1 cellular context compared by ENCODE assay signal in genomic region chr7:7861211-7861633, GRCh38.
TF ChIP-seq lines count a peak whose summit lies in the region.

No MANE protein-coding gene starts in this region.

TF ChIP-seq in K562, 482 proteins besides CTCF, POLR2A, EP300 and RAD21 (continued from another document):
- TF ChIP-seq, protein P1, sequence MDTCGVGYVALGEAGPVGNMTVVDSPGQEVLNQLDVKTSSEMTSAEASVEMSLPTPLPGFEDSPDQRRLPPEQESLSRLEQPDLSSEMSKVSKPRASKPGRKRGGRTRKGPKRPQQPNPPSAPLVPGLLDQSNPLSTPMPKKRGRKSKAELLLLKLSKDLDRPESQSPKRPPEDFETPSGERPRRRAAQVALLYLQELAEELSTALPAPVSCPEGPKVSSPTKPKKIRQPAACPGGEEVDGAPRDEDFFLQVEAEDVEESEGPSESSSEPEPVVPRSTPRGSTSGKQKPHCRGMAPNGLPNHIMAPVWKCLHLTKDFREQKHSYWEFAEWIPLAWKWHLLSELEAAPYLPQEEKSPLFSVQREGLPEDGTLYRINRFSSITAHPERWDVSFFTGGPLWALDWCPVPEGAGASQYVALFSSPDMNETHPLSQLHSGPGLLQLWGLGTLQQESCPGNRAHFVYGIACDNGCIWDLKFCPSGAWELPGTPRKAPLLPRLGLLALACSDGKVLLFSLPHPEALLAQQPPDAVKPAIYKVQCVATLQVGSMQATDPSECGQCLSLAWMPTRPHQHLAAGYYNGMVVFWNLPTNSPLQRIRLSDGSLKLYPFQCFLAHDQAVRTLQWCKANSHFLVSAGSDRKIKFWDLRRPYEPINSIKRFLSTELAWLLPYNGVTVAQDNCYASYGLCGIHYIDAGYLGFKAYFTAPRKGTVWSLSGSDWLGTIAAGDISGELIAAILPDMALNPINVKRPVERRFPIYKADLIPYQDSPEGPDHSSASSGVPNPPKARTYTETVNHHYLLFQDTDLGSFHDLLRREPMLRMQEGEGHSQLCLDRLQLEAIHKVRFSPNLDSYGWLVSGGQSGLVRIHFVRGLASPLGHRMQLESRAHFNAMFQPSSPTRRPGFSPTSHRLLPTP (IDR thresholded peaks at IDR 0.05; ENCODE audit: borderline replicate concordance, extremely low read depth, insufficient read length), result no peak
- TF ChIP-seq SMAD1 (IDR thresholded peaks at IDR 0.05; ENCODE audit: low read depth, low read length, partially characterized antibody) (no peak), FOXA3 (CRISPR knock-in tag; conservative IDR thresholded peaks at IDR 0.05 in 1 of 2, IDR thresholded peaks at IDR 0.05 in 1 of 2) (peak; percentile 59 to 73; a peak in 3 of 4 replicates), ARHGAP35 (IDR thresholded peaks at IDR 0.05; ENCODE audit: partially characterized antibody) (no peak)
